Comparison of ENCODE assay signal across 9 cellular contexts in the genomic region with DNA sequence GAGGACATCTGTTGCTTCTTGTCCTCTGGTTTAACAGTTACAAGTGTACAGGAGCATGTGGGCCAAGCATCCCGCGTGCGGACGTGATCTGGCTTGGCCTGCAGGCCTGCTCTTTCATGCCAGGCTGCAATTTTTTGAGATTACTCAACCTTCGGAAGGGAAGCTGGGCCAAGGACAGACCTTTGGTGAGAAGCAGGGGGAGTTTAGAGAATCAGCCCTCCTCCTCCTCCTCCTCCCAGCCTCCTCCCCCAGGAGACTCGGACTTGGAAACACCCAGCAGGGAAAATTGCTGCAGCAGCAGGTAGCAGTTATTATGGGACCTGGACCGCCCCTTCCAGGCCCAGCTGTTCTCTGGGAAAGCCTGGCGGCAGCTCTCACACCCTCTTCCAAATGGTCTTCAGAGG. TPM values are rescaled to one million over a fixed set of nuclear protein-coding genes. Genes with fewer than 3 reads are reported as not detected.
A peak's percentile ranks its signal among the peaks of the same experiment; 100 is the strongest.
DNase-seq lines count a peak whose midpoint lies in the region; ATAC-seq, FAIRE-seq and TF ChIP-seq lines count a peak whose summit lies in the region.
"Had no signal": no experiment of that assay in that cellular context is flagged by ENCODE, and none has a peak within 500 bp of the region (broad histone marks: within the 10 kb centered on the region; RNA-seq: fewer than 3 reads in every experiment).

No MANE protein-coding gene starts in this region.

- H3K9me2 ChIP-seq in OCI-LY7 (ENCODE audit: insufficient read depth, low read length): no peaks in the 10 kb centered on the region

- peak; percentile 81 for ATAC-seq in foreskin keratinocyte
- ATAC-seq in sciatic nerve: peak; percentile 95
- no peak for ATAC-seq in HG03108 (IDR thresholded peaks at IDR 0.05; ENCODE audit: unreplicated experiment)

- peak overlapping the region; percentile 68 for H3K4me2 ChIP-seq in OCI-LY7 (ENCODE audit: low read length)

- peaks cover 79% of the 10 kb centered on the region for H3K4me1 ChIP-seq in OCI-LY7 (ENCODE audit: insufficient read depth, low read length, poor library complexity, severe bottlenecking)
- H3K4me1 ChIP-seq in foreskin keratinocyte: peaks cover 30% of the 10 kb centered on the region
- H3K4me1 ChIP-seq in small intestine (ENCODE audit: control insufficient read depth in 2 of 2, insufficient read depth in 1 of 2, low read depth in 1 of 2, low read length in 1 of 2): no peaks in the 10 kb centered on the region

- H3K27me3 ChIP-seq in foreskin keratinocyte (no peaks in the 10 kb centered on the region), small intestine (ENCODE audit: control insufficient read depth in 2 of 2, insufficient read depth in 2 of 2, low read length in 2 of 2) (no peaks in the 10 kb centered on the region)

- CTCF ChIA-PET in OCI-LY7 (lab: Charles Lee; ENCODE audit: unreplicated experiment): no interaction called here

- FAIRE-seq in small intestine (lab: Jason Lieb, UNC): no peak

- H3K9me3 ChIP-seq in OCI-LY7 (ENCODE audit: low read length) (no peaks in the 10 kb centered on the region), small intestine (ENCODE audit: control insufficient read depth, low read depth) (no peaks in the 10 kb centered on the region)

- H3K36me3 ChIP-seq in OCI-LY7 (ENCODE audit: insufficient read depth, low read length) (no peaks in the 10 kb centered on the region), small intestine (ENCODE audit: control insufficient read depth in 2 of 2, insufficient read depth in 2 of 2, low read length in 2 of 2) (no peaks in the 10 kb centered on the region)

- BruUV-seq in OCI-LY7 (replicated peaks; lab: Mats Ljungman, UMichigan): no TSS peak

- H4K20me1 ChIP-seq in OCI-LY7 (ENCODE audit: insufficient read depth, low read length): no peaks in the 10 kb centered on the region

- DNase-seq in GM04503 (ENCODE audit: low read depth) (peak; percentile 91), OCI-LY7 (ENCODE audit: low spot score) (no peak), foreskin keratinocyte (peak; percentile 93 to 96), sciatic nerve (ENCODE audit: low spot score) (peak; percentile 80), DMS153 treated with DMSO at 0.1 percent for 48 hours (lab: John Stamatoyannopoulos, UW; ENCODE audit: unreplicated experiment) (no peak), small intestine (no peak)
- no peak for DNase-seq in activated CD4-positive, alpha-beta T cell treated with anti-CD3 and anti-CD28 coated beads for 1 hour
- DNase-seq: activated CD4-positive, alpha-beta memory T cell treated with anti-CD3 and anti-CD28 coated beads, Interleukin-2, amount 10 ng/mL, durations not matched to agents 7 days and 5 days had no signal

- H3K27ac ChIP-seq in OCI-LY7 (ENCODE audit: low read depth, low read length, poor library complexity, severe bottlenecking) (peak overlapping the region; percentile 82), foreskin keratinocyte (no peak overlapping the region), small intestine (ENCODE audit: low read depth in 1 of 2, low read length in 1 of 2) (no peak overlapping the region)

- intact Hi-C loops in OCI-LY7 (cut with micrococcal nuclease; ENCODE audit: unreplicated experiment) (no loop called here), sciatic nerve (cut with DNase I) (no loop called here)

- 52 to 75% (median 70%) methylated on average over 8 of the region's 8 CpGs for WGBS in small intestine, 3 donors

- TF ChIP-seq CTCF in OCI-LY7 (conservative IDR thresholded peaks at IDR 0.05; ENCODE audit: low read length) (no peak), foreskin keratinocyte (conservative IDR thresholded peaks at IDR 0.05) (peak; percentile 3)

- H3K79me2 ChIP-seq in OCI-LY7 (ENCODE audit: insufficient read depth, low read depth, low read length): no peaks in the 10 kb centered on the region

- peak overlapping the region; percentile 26 for H3K4me3 ChIP-seq in OCI-LY7 (ENCODE audit: low read depth, low read length, poor library complexity, severe bottlenecking)
- no peak overlapping the region for H3K4me3 ChIP-seq in small intestine (ENCODE audit: low read depth in 1 of 2, low read length in 2 of 2)

- POLR2A ChIA-PET in OCI-LY7 (lab: Charles Lee): interaction anchor here (0.6 to 1.9 kb wide), 3 partner anchors 11 to 19 kb away, joined by 3 to 8 read pairs (median 4); no protein-coding TSS in a partner anchor

- H2AFZ ChIP-seq in OCI-LY7 (ENCODE audit: low read length): peak overlapping the region; percentile 32; the same call in 1 of the 2 replicates

RNA-seq across cellular contexts. Expression of gene KLHL36, which starts 5.1 kb away (rescaled TPM):
- total RNA-seq in OCI-LY7 (2014; rRNA removed; shearing (Covaris generic)): 50.1 and 58.9 TPM in 2 replicates
- total RNA-seq in OCI-LY7 (2022) (66.1 and 69.0 TPM in 2 replicates), foreskin keratinocyte (37.9 and 39.8 TPM in 2 replicates), sciatic nerve (60.2 TPM)
- polyA plus RNA-seq in foreskin keratinocyte (14.6 and 15.7 TPM in 2 replicates), small intestine (10 to 100 TPM; 12.7 to 21.7 (median 16.8) TPM)

RNA-seq across cellular contexts. Expression of gene COTL1, which starts 25.3 kb away (rescaled TPM):
- total RNA-seq in OCI-LY7 (2014; rRNA removed; shearing (Covaris generic)): 119 and 125 TPM in 2 replicates
- 214 and 232 TPM in 2 replicates for total RNA-seq in OCI-LY7 (2022)
- 181 and 188 TPM in 2 replicates for total RNA-seq in foreskin keratinocyte
- 255 and 260 TPM in 2 replicates for polyA plus RNA-seq in foreskin keratinocyte
- total RNA-seq in sciatic nerve: 77.9 TPM
- 100 to 1,000 TPM in 2 of 3 donors, 10 to 100 TPM in 1; 87.2 to 166 (median 101) TPM for polyA plus RNA-seq in small intestine

RNA-seq across cellular contexts. Expression of gene USP10, which starts 56.6 kb away (rescaled TPM):
- 65.9 and 69.8 TPM in 2 replicates for total RNA-seq in OCI-LY7 (2014; rRNA removed; shearing (Covaris generic))
- total RNA-seq in OCI-LY7 (2022) (134 and 135 TPM in 2 replicates), foreskin keratinocyte (86.1 and 88.4 TPM in 2 replicates), sciatic nerve (72.2 TPM)
- polyA plus RNA-seq in foreskin keratinocyte (35.6 and 44.9 TPM in 2 replicates), small intestine (10 to 100 TPM; 22.4 to 38.6 (median 25.7) TPM)

Comparison
In these comparisons a context has a peak if more than half of its experiments do, and no peak if none do; other contexts are left out.
1. DNase-seq: peak in GM04503 (single experiment), foreskin keratinocyte (2 of 2) and sciatic nerve (single experiment); none in OCI-LY7 (single experiment), DMS153 treated with DMSO at 0.1 percent for 48 hours (single experiment), small intestine (single experiment) and activated CD4-positive, alpha-beta T cell treated with anti-CD3 and anti-CD28 coated beads for 1 hour (single experiment).